ENCODE assay signal across 2 cellular contexts in the genomic region with DNA sequence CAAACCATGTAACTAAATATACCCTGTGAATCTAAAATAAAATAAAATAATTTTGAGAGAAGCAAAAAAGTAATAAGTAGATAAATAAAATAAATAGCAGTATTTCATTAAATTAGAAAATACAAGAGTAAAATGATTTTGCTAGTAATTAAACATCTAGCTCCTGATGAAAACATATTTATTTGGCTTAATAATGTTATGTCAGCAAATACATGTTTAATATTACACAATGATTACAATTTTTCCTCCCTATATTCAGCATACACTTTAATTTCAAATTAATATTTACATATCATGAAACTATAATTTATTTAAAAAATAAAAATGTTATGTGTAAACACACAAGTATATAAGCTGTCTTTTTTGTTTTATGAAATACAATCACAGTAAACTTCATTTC.
TF ChIP-seq lines count a peak whose summit lies in the region.

No MANE protein-coding gene starts in this region.

TF ChIP-seq in A549, 52 proteins besides CTCF, POLR2A, EP300 and RAD21:
- TF ChIP-seq, protein P1, sequence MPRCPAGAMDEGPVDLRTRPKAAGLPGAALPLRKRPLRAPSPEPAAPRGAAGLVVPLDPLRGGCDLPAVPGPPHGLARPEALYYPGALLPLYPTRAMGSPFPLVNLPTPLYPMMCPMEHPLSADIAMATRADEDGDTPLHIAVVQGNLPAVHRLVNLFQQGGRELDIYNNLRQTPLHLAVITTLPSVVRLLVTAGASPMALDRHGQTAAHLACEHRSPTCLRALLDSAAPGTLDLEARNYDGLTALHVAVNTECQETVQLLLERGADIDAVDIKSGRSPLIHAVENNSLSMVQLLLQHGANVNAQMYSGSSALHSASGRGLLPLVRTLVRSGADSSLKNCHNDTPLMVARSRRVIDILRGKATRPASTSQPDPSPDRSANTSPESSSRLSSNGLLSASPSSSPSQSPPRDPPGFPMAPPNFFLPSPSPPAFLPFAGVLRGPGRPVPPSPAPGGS (IDR thresholded peaks at IDR 0.05): no peak
- no peak for TF ChIP-seq HOXA7 (CRISPR knock-in tag; IDR thresholded peaks at IDR 0.05)
- TF ChIP-seq MAFK (IDR thresholded peaks at IDR 0.05; ENCODE audit: partially characterized antibody): peak; percentile 53
- no peak for TF ChIP-seq JUN (IDR thresholded peaks at IDR 0.05)
- TF ChIP-seq, protein P2, sequence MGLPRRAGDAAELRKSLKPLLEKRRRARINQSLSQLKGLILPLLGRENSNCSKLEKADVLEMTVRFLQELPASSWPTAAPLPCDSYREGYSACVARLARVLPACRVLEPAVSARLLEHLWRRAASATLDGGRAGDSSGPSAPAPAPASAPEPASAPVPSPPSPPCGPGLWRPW (IDR thresholded peaks at IDR 0.05): no peak
- TF ChIP-seq ZFP36 (IDR thresholded peaks at IDR 0.05; ENCODE audit: borderline replicate concordance, partially characterized antibody): no peak
- TF ChIP-seq, protein P3, sequence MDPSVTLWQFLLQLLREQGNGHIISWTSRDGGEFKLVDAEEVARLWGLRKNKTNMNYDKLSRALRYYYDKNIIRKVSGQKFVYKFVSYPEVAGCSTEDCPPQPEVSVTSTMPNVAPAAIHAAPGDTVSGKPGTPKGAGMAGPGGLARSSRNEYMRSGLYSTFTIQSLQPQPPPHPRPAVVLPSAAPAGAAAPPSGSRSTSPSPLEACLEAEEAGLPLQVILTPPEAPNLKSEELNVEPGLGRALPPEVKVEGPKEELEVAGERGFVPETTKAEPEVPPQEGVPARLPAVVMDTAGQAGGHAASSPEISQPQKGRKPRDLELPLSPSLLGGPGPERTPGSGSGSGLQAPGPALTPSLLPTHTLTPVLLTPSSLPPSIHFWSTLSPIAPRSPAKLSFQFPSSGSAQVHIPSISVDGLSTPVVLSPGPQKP (IDR thresholded peaks at IDR 0.05; ENCODE audit: low read depth, low read length): no peak

TF ChIP-seq in K562, 482 proteins besides CTCF, POLR2A, EP300 and RAD21 (continued from another document):
- TF ChIP-seq, protein P4, sequence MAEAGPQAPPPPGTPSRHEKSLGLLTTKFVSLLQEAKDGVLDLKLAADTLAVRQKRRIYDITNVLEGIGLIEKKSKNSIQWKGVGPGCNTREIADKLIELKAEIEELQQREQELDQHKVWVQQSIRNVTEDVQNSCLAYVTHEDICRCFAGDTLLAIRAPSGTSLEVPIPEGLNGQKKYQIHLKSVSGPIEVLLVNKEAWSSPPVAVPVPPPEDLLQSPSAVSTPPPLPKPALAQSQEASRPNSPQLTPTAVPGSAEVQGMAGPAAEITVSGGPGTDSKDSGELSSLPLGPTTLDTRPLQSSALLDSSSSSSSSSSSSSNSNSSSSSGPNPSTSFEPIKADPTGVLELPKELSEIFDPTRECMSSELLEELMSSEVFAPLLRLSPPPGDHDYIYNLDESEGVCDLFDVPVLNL (CRISPR knock-in tag; IDR thresholded peaks at IDR 0.05; ENCODE audit: low read depth): no peak
- TF ChIP-seq KDM2B (CRISPR knock-in tag; IDR thresholded peaks at IDR 0.05) (no peak), MAFK (IDR thresholded peaks at IDR 0.05; ENCODE audit: low read length) (peak; percentile 64; the same call in 1 of the 2 replicates), NR4A1 (CRISPR knock-in tag; IDR thresholded peaks at IDR 0.05) (no peak), NR4A1 (tag; IDR thresholded peaks at IDR 0.05) (no peak), PRMT5 (CRISPR knock-in tag; IDR thresholded peaks at IDR 0.05) (no peak), SIRT6 (IDR thresholded peaks at IDR 0.05; ENCODE audit: low read depth, low read length) (no peak), BCL6 (CRISPR knock-in tag; IDR thresholded peaks at IDR 0.05) (no peak), FOXK1 (CRISPR knock-in tag; IDR thresholded peaks at IDR 0.05; ENCODE audit: borderline replicate concordance) (no peak), CBFB (CRISPR knock-in tag; IDR thresholded peaks at IDR 0.05) (no peak), ARHGAP35 (IDR thresholded peaks at IDR 0.05; ENCODE audit: partially characterized antibody) (no peak), C11orf30 (IDR thresholded peaks at IDR 0.05; ENCODE audit: low read depth) (peak; percentile 60), MAFG (tag; conservative IDR thresholded peaks at IDR 0.05) (0 out of 2 replicates have a peak, but pooled peaks have one; percentile 26)
- TF ChIP-seq, protein P5, sequence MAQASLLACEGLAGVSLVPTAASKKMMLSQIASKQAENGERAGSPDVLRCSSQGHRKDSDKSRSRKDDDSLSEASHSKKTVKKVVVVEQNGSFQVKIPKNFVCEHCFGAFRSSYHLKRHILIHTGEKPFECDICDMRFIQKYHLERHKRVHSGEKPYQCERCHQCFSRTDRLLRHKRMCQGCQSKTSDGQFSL (CRISPR knock-in tag; IDR thresholded peaks at IDR 0.05): no peak
- TF ChIP-seq, protein P5 (tag; IDR thresholded peaks at IDR 0.05): no peak
- TF ChIP-seq, protein P6, sequence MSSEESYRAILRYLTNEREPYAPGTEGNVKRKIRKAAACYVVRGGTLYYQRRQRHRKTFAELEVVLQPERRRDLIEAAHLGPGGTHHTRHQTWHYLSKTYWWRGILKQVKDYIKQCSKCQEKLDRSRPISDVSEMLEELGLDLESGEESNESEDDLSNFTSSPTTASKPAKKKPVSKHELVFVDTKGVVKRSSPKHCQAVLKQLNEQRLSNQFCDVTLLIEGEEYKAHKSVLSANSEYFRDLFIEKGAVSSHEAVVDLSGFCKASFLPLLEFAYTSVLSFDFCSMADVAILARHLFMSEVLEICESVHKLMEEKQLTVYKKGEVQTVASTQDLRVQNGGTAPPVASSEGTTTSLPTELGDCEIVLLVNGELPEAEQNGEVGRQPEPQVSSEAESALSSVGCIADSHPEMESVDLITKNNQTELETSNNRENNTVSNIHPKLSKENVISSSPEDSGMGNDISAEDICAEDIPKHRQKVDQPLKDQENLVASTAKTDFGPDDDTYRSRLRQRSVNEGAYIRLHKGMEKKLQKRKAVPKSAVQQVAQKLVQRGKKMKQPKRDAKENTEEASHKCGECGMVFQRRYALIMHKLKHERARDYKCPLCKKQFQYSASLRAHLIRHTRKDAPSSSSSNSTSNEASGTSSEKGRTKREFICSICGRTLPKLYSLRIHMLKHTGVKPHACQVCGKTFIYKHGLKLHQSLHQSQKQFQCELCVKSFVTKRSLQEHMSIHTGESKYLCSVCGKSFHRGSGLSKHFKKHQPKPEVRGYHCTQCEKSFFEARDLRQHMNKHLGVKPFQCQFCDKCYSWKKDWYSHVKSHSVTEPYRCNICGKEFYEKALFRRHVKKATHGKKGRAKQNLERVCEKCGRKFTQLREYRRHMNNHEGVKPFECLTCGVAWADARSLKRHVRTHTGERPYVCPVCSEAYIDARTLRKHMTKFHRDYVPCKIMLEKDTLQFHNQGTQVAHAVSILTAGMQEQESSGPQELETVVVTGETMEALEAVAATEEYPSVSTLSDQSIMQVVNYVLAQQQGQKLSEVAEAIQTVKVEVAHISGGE (CRISPR knock-in tag; IDR thresholded peaks at IDR 0.05): no peak
- TF ChIP-seq, protein P7, sequence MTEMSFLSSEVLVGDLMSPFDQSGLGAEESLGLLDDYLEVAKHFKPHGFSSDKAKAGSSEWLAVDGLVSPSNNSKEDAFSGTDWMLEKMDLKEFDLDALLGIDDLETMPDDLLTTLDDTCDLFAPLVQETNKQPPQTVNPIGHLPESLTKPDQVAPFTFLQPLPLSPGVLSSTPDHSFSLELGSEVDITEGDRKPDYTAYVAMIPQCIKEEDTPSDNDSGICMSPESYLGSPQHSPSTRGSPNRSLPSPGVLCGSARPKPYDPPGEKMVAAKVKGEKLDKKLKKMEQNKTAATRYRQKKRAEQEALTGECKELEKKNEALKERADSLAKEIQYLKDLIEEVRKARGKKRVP (CRISPR knock-in tag; IDR thresholded peaks at IDR 0.05): no peak
- TF ChIP-seq, protein P8, sequence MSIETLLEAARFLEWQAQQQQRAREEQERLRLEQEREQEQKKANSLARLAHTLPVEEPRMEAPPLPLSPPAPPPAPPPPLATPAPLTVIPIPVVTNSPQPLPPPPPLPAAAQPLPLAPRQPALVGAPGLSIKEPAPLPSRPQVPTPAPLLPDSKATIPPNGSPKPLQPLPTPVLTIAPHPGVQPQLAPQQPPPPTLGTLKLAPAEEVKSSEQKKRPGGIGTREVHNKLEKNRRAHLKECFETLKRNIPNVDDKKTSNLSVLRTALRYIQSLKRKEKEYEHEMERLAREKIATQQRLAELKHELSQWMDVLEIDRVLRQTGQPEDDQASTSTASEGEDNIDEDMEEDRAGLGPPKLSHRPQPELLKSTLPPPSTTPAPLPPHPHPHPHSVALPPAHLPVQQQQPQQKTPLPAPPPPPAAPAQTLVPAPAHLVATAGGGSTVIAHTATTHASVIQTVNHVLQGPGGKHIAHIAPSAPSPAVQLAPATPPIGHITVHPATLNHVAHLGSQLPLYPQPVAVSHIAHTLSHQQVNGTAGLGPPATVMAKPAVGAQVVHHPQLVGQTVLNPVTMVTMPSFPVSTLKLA (conservative IDR thresholded peaks at IDR 0.05): no peak
- TF ChIP-seq, protein P9, sequence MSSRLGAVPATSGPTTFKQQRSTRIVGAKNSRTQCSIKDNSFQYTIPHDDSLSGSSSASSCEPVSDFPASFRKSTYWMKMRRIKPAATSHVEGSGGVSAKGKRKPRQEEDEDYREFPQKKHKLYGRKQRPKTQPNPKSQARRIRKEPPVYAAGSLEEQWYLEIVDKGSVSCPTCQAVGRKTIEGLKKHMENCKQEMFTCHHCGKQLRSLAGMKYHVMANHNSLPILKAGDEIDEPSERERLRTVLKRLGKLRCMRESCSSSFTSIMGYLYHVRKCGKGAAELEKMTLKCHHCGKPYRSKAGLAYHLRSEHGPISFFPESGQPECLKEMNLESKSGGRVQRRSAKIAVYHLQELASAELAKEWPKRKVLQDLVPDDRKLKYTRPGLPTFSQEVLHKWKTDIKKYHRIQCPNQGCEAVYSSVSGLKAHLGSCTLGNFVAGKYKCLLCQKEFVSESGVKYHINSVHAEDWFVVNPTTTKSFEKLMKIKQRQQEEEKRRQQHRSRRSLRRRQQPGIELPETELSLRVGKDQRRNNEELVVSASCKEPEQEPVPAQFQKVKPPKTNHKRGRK (tag; IDR thresholded peaks at IDR 0.05): no peak
- TF ChIP-seq, protein P10, sequence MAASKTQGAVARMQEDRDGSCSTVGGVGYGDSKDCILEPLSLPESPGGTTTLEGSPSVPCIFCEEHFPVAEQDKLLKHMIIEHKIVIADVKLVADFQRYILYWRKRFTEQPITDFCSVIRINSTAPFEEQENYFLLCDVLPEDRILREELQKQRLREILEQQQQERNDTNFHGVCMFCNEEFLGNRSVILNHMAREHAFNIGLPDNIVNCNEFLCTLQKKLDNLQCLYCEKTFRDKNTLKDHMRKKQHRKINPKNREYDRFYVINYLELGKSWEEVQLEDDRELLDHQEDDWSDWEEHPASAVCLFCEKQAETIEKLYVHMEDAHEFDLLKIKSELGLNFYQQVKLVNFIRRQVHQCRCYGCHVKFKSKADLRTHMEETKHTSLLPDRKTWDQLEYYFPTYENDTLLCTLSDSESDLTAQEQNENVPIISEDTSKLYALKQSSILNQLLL (CRISPR knock-in tag; IDR thresholded peaks at IDR 0.05; ENCODE audit: borderline replicate concordance): no peak
- TF ChIP-seq, protein P11, sequence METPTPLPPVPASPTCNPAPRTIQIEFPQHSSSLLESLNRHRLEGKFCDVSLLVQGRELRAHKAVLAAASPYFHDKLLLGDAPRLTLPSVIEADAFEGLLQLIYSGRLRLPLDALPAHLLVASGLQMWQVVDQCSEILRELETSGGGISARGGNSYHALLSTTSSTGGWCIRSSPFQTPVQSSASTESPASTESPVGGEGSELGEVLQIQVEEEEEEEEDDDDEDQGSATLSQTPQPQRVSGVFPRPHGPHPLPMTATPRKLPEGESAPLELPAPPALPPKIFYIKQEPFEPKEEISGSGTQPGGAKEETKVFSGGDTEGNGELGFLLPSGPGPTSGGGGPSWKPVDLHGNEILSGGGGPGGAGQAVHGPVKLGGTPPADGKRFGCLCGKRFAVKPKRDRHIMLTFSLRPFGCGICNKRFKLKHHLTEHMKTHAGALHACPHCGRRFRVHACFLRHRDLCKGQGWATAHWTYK (CRISPR knock-in tag; IDR thresholded peaks at IDR 0.05): no peak
